8 cellular contexts compared by ENCODE assay signal in the genomic region with DNA sequence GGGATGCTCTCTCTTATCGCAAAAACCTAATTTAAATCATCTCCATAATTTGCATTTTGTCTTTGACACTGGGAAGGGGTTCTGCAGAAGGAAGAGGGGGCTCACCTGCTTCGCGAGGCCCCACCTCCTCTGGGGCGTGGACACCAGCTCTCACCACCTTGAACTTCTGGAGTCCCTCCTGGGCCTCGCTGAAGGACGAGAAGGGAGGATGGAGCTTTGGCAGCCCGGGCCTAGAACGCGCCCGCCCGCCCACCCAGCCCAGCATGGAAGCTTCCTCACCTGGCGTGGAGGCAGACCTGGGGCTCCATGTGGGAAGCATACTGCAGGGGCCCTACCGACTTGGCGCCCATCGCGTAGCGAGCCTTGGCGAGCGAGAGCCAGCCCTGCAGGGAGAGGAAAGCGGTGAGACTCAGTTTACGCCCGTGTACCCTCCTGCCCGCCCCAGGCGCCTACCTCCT.
DNase-seq lines count a peak whose midpoint lies in the region; ATAC-seq lines count a peak whose summit lies in the region.

No MANE protein-coding gene starts in this region.

- H3K27ac ChIP-seq in cingulate gyrus (ENCODE audit: low read depth, low read length): peak overlapping the region; percentile 83

- peaks cover 11% of the 10 kb centered on the region for H3K4me1 ChIP-seq in mucosa of stomach (ENCODE audit: control insufficient read depth, insufficient read depth, low read length)

- H3K27me3 ChIP-seq in mucosa of stomach (ENCODE audit: control insufficient read depth, insufficient read depth, low read length): no peaks in the 10 kb centered on the region

- peaks cover 17% of the 10 kb centered on the region for H3K36me3 ChIP-seq in mucosa of stomach (ENCODE audit: control insufficient read depth, insufficient read depth, low read length)

- H3K9me3 ChIP-seq in mucosa of stomach (ENCODE audit: control insufficient read depth, low read length): no peaks in the 10 kb centered on the region

- peak overlapping the region; percentile 68 for H3K4me3 ChIP-seq in mucosa of stomach (ENCODE audit: low read length)

- ATAC-seq in GM21737 (IDR thresholded peaks at IDR 0.05; ENCODE audit: unreplicated experiment) (peak; percentile 1), HG03469 (IDR thresholded peaks at IDR 0.05; ENCODE audit: unreplicated experiment) (no peak), GM21515 (IDR thresholded peaks at IDR 0.05; ENCODE audit: unreplicated experiment) (no peak)

- H3K9ac ChIP-seq in mucosa of stomach (ENCODE audit: low read length): peak overlapping the region; percentile 71

- DNase-seq in COLO668 (lab: John Stamatoyannopoulos, UW; ENCODE audit: unreplicated experiment) (peak; percentile 45), NCI-H526 (lab: John Stamatoyannopoulos, UW) (peak; percentile 70 to 82), NCI-H1436 (lab: John Stamatoyannopoulos, UW) (no peak)
